Comparison of ENCODE assay signal across 20 cellular contexts in genomic region chr5:111439473-111440075, GRCh38.
DNase-seq lines count a peak whose midpoint lies in the region; ATAC-seq and TF ChIP-seq lines count a peak whose summit lies in the region.
"Had no signal": no experiment of that assay in that cellular context is flagged by ENCODE, and none has a peak within 500 bp of the region (broad histone marks: within the 10 kb centered on the region; RNA-seq: fewer than 3 reads in every experiment).

No MANE protein-coding gene starts in this region.

- ATAC-seq in T-helper 17 cell: no peak
- no peak for ATAC-seq in GM18867 (IDR thresholded peaks at IDR 0.05; ENCODE audit: unreplicated experiment)
- ATAC-seq: activated naive CD4-positive, alpha-beta T cell treated with anti-CD3 and anti-CD28 coated beads, Interleukin-2, amount 50 U/mL, for 72 hours; HCT116; sciatic nerve had no signal

- H3K79me1 ChIP-seq in mesendoderm (ENCODE audit: low read length): no peaks in the 10 kb centered on the region

- H3K27me3 Mint-ChIP-seq in T-helper 17 cell: no peaks in the 10 kb centered on the region
- H3K27me3 Mint-ChIP-seq: activated CD4-positive, alpha-beta T cell treated with anti-CD3 and anti-CD28 coated beads, Interleukin-2, amount 10 ng/mL, durations not matched to agents 7 days and 5 days had no signal

- no peak overlapping the region for H3K18ac ChIP-seq in mesendoderm (ENCODE audit: low read length)

- H3K79me2 ChIP-seq in mesendoderm (ENCODE audit: control insufficient read depth, insufficient read depth, low read length): no peaks in the 10 kb centered on the region

- H2BK5ac ChIP-seq in mesendoderm (ENCODE audit: low read length): no peak overlapping the region

- H4K5ac ChIP-seq in mesendoderm (ENCODE audit: low read length): no peak overlapping the region

- H2BK15ac ChIP-seq in mesendoderm (replicated peaks; ENCODE audit: low read depth): no peak overlapping the region

- no peak overlapping the region for H3K4me3 ChIP-seq in AG10803 (ENCODE audit: low read length)
- H3K4me3 ChIP-seq in mesendoderm (ENCODE audit: low read length): no peak overlapping the region
- H3K4me3 ChIP-seq in right atrium auricular region: no peak overlapping the region
- H3K4me3 ChIP-seq: cardiac muscle cell, PC-9, SK-N-MC had no signal

- no peak overlapping the region for H3K4me2 ChIP-seq in mesendoderm (ENCODE audit: low read length)
- H3K4me2 ChIP-seq: KMS-11, PC-9 had no signal

- H3K27me3 ChIP-seq in mesendoderm (ENCODE audit: insufficient read depth, low read length, poor library complexity): no peaks in the 10 kb centered on the region
- H3K27me3 ChIP-seq in right atrium auricular region: no peaks in the 10 kb centered on the region
- H3K27me3 ChIP-seq: cardiac muscle cell had no signal

- H4K8ac ChIP-seq in mesendoderm (ENCODE audit: low read depth, low read length): no peak overlapping the region

- H3K27ac ChIP-seq in mesendoderm (ENCODE audit: low read depth, low read length) (no peak overlapping the region), right atrium auricular region (no peak overlapping the region)
- H3K27ac ChIP-seq: cardiac muscle cell, KMS-11, PC-9, SK-N-MC had no signal

- no peak overlapping the region for H2BK120ac ChIP-seq in mesendoderm (ENCODE audit: low read depth, low read length)

- H3K23ac ChIP-seq in mesendoderm (ENCODE audit: low read length): no peak overlapping the region

- peaks cover 10% of the 10 kb centered on the region for H3K36me3 Mint-ChIP-seq in T-helper 17 cell (ENCODE audit: low read depth)

- H3K56ac ChIP-seq in mesendoderm (ENCODE audit: low read length): no peak overlapping the region

- H3K9me3 ChIP-seq in T-helper 17 cell (ENCODE audit: control insufficient read depth, low read length, poor library complexity, severe bottlenecking): no peaks in the 10 kb centered on the region
- H3K9me3 ChIP-seq in right atrium auricular region: no peaks in the 10 kb centered on the region

- no peak overlapping the region for H3K4ac ChIP-seq in mesendoderm (ENCODE audit: low read depth, low read length)

- H3K4me1 ChIP-seq in mesendoderm (ENCODE audit: control insufficient read depth, low read depth, low read length) (no peaks in the 10 kb centered on the region), right atrium auricular region (no peaks in the 10 kb centered on the region)

- peak; percentile 33 for DNase-seq in AG10803 (ENCODE audit: low read depth)
- DNase-seq in ELR (ENCODE audit: low read depth): peak; percentile 15
- DNase-seq in T-helper 17 cell: no peak
- peak; percentile 16 for DNase-seq in iris pigment epithelial cell (ENCODE audit: low read depth)
- no peak for DNase-seq in mesendoderm
- DNase-seq in right atrium auricular region (ENCODE audit: low spot score): no peak
- no peak for DNase-seq in NCI-H2227 treated with DMSO at 0.1 percent for 48 hours (lab: John Stamatoyannopoulos, UW)
- DNase-seq: activated CD4-positive, alpha-beta T cell treated with anti-CD3 and anti-CD28 coated beads, Interleukin-2, amount 10 ng/mL, durations not matched to agents 7 days and 5 days; DMS 273 treated with DMSO at 0.1 percent for 48 hours; hippocampal formation; NCI-H1105 treated with DMSO at 0.1 percent for 48 hours; PC-9; stimulated activated CD4-positive, alpha-beta T cell treated with anti-CD3 and anti-CD28 coated beads, Interleukin-1b, Interleukin-23, amount 100 ng/mL, for 48 hours had no signal

- H3K27ac Mint-ChIP-seq in T-helper 17 cell: peak overlapping the region; percentile 2

- WGBS in mesendoderm (ENCODE audit: extremely low coverage, insufficient coverage, low lambda C conversion rate): no CpG with 5 or more reads among the region's 1 CpG

- no peak overlapping the region for H3K9ac ChIP-seq in mesendoderm (ENCODE audit: low read length)
- H3K9ac ChIP-seq: KMS-11 had no signal

- H2AK5ac ChIP-seq in mesendoderm (ENCODE audit: low read length): no peak overlapping the region

- H3K4me1 Mint-ChIP-seq in T-helper 17 cell: peaks cover 28% of the 10 kb centered on the region

- no peak overlapping the region for H3K4me3 Mint-ChIP-seq in T-helper 17 cell
- H3K4me3 Mint-ChIP-seq: activated CD4-positive, alpha-beta T cell treated with anti-CD3 and anti-CD28 coated beads, Interleukin-2, amount 10 ng/mL, durations not matched to agents 7 days and 5 days had no signal

- no peak for TF ChIP-seq CTCF in AG10803 (conservative IDR thresholded peaks at IDR 0.05; ENCODE audit: low read length)
- no peak for TF ChIP-seq CTCF in right atrium auricular region (IDR thresholded peaks at IDR 0.05)

- H3K36me3 ChIP-seq in mesendoderm (ENCODE audit: control insufficient read depth, insufficient read depth, low read length) (no peaks in the 10 kb centered on the region), right atrium auricular region (no peaks in the 10 kb centered on the region)
- H3K36me3 ChIP-seq: cardiac muscle cell had no signal

Comparison
In these comparisons a context has a peak if more than half of its experiments do, and no peak if none do; other contexts are left out.
1. DNase-seq: peak in AG10803 (single experiment), ELR (single experiment) and iris pigment epithelial cell (single experiment); none in T-helper 17 cell (0 of 3), mesendoderm (single experiment), right atrium auricular region (single experiment) and NCI-H2227 treated with DMSO at 0.1 percent for 48 hours (single experiment).